In genomic region chr6:106966229-106966628, GRCh38 we compare ENCODE assay signal across 15 cellular contexts. TPM values are rescaled to one million over a fixed set of nuclear protein-coding genes. Genes with fewer than 3 reads are reported as not detected.
"Had no signal": no experiment of that assay in that cellular context is flagged by ENCODE, and none has a peak within 500 bp of the region (broad histone marks: within the 10 kb centered on the region; RNA-seq: fewer than 3 reads in every experiment).

No MANE protein-coding gene starts in this region.

- H3K4me1 ChIP-seq: ascending aorta, esophagus muscularis mucosa, right lobe of liver, suprapubic skin had no signal

- H3K4me1 Mint-ChIP-seq: mesothelial cell of epicardium, T-cell had no signal

- H3K27me3 ChIP-seq: ascending aorta, ovary, right lobe of liver, suprapubic skin had no signal

- H3K9me3 Mint-ChIP-seq: effector memory CD8-positive, alpha-beta T cell; stimulated activated naive CD8-positive, alpha-beta T cell treated with anti-CD3 and anti-CD28 coated beads, Interleukin-15, Interleukin-2, amounts not matched to agents 100 ng/mL and 50 ng/mL, for 24 hours had no signal

- ATAC-seq: activated CD4-positive, CD25-positive, alpha-beta regulatory T cell treated with anti-CD3 and anti-CD28 coated beads, Interleukin-2, amount 50 U/mL, for 24 hours; effector memory CD8-positive, alpha-beta T cell; T-cell had no signal

- H3K27ac Mint-ChIP-seq: effector memory CD8-positive, alpha-beta T cell; mesothelial cell of epicardium; stimulated activated naive CD8-positive, alpha-beta T cell treated with anti-CD3 and anti-CD28 coated beads, Interleukin-15, Interleukin-2, amounts not matched to agents 100 ng/mL and 50 ng/mL, for 24 hours; T-cell had no signal

- H3K36me3 ChIP-seq: ascending aorta, esophagus muscularis mucosa, ovary, right lobe of liver, suprapubic skin had no signal

- H3K4me3 ChIP-seq: ascending aorta, esophagus muscularis mucosa, ovary, right lobe of liver, suprapubic skin had no signal

- H3K27ac ChIP-seq: ascending aorta, esophagus muscularis mucosa, ovary, right lobe of liver, suprapubic skin had no signal

- H3K4me3 Mint-ChIP-seq: effector memory CD8-positive, alpha-beta T cell; mesothelial cell of epicardium; stimulated activated naive CD8-positive, alpha-beta T cell treated with anti-CD3 and anti-CD28 coated beads, Interleukin-15, Interleukin-2, amounts not matched to agents 100 ng/mL and 50 ng/mL, for 24 hours; T-cell had no signal

- DNase-seq: activated CD4-positive, alpha-beta T cell treated with anti-CD3 and anti-CD28 coated beads, Interleukin-2, amount 50 U/mL, for 1 hour; activated CD8-positive, alpha-beta memory T cell treated with anti-CD3 and anti-CD28 coated beads for 24 hours; dermis blood vessel endothelial cell; effector memory CD8-positive, alpha-beta T cell; hippocampal formation; ovary; right lobe of liver; T-cell; T1000 had no signal

- H3K36me3 Mint-ChIP-seq: T-cell had no signal

- H3K9me3 ChIP-seq: ascending aorta, esophagus muscularis mucosa, ovary, right lobe of liver, suprapubic skin had no signal

RNA-seq across cellular contexts. Expression of gene CD24, which starts 8.3 kb away (rescaled TPM):
- total RNA-seq: ascending aorta had no signal
